Comparison of ENCODE assay signal across 16 cellular contexts in genomic region chr2:138689705-138690104, GRCh38.
A peak's percentile ranks its signal among the peaks of the same experiment; 100 is the strongest.
DNase-seq lines count a peak whose midpoint lies in the region; ATAC-seq, FAIRE-seq and TF ChIP-seq lines count a peak whose summit lies in the region.
"Had no signal": no experiment of that assay in that cellular context is flagged by ENCODE, and none has a peak within 500 bp of the region (broad histone marks: within the 10 kb centered on the region; RNA-seq: fewer than 3 reads in every experiment).

No MANE protein-coding gene starts in this region.

- no peaks in the 10 kb centered on the region for H3K9me3 ChIP-seq in MM.1S (replicated peaks; ENCODE audit: insufficient read depth, low read length)
- H3K9me3 ChIP-seq in colonic mucosa, result no peaks in the 10 kb centered on the region
- H3K9me3 ChIP-seq: mucosa of descending colon had no signal

- H3K27me3 ChIP-seq in MM.1S (replicated peaks; ENCODE audit: insufficient read depth, low read length) (no peaks in the 10 kb centered on the region), colonic mucosa (no peaks in the 10 kb centered on the region)

- peaks cover 11% of the 10 kb centered on the region for H3K4me1 ChIP-seq in MM.1S (ENCODE audit: low read length)
- H3K4me1 ChIP-seq in colonic mucosa, result no peaks in the 10 kb centered on the region

- peaks cover 11% of the 10 kb centered on the region for H3K27me3 Mint-ChIP-seq in central memory CD8-positive, alpha-beta T cell

- intact Hi-C loops in colonic mucosa (cut with DNase I), result no loop called here

- H3K9me2 ChIP-seq in MM.1S (replicated peaks; ENCODE audit: insufficient read depth, low read length), result no peaks in the 10 kb centered on the region

- no peaks in the 10 kb centered on the region for H3F3A ChIP-seq in MM.1S (ENCODE audit: insufficient read depth, low read length)

- no peak overlapping the region for H3K27ac Mint-ChIP-seq in central memory CD8-positive, alpha-beta T cell (ENCODE audit: low read depth)
- H3K27ac Mint-ChIP-seq: GM23338 had no signal

- H3K79me2 ChIP-seq in MM.1S (ENCODE audit: low read length), result no peaks in the 10 kb centered on the region

- no peak overlapping the region for H3K27ac ChIP-seq in MM.1S (ENCODE audit: low read length)
- H3K27ac ChIP-seq in colonic mucosa, result no peak overlapping the region
- H3K27ac ChIP-seq: HL-60, WERI-Rb-1 had no signal

- DNase-seq in COLO829 (ENCODE audit: low spot score) (peak; percentile 8), MM.1S (peak; percentile 12), urothelium cell line (ENCODE audit: low spot score) (no peak), colonic mucosa (no peak)
- no peak for DNase-seq in central memory CD8-positive, alpha-beta T cell (ENCODE audit: low spot score in 2 of 2)
- no peak for DNase-seq in activated naive CD4-positive, alpha-beta T cell treated with anti-CD3 and anti-CD28 coated beads, Interleukin-2, amount 50 U/mL, for 16 hours
- DNase-seq: effector CD8-positive, alpha-beta T cell; hypothalamus; NCI-H1436 treated with DMSO at 0.1 percent for 48 hours; right cardiac atrium; WERI-Rb-1 had no signal

- no peak overlapping the region for H3K4me2 ChIP-seq in MM.1S (ENCODE audit: low read depth, low read length)
- H3K4me2 ChIP-seq: GM23338 had no signal

- H3K4me3 ChIP-seq in MM.1S (ENCODE audit: low read length) (no peak overlapping the region), colonic mucosa (no peak overlapping the region)
- H3K4me3 ChIP-seq: GM23338, mucosa of descending colon had no signal

- TF ChIP-seq CTCF in MM.1S (IDR thresholded peaks at IDR 0.05; ENCODE audit: low read length), result no peak
- no peak for TF ChIP-seq CTCF in colonic mucosa (IDR thresholded peaks at IDR 0.05)

- no peak overlapping the region for H3K4me3 Mint-ChIP-seq in central memory CD8-positive, alpha-beta T cell
- H3K4me3 Mint-ChIP-seq: GM23338 had no signal

- peaks cover 5% of the 10 kb centered on the region for H3K4me1 Mint-ChIP-seq in central memory CD8-positive, alpha-beta T cell
- H3K4me1 Mint-ChIP-seq: GM23338 had no signal

- H3K9ac ChIP-seq in MM.1S (ENCODE audit: low read length), result no peak overlapping the region
- no peak overlapping the region for H3K9ac ChIP-seq in colonic mucosa (ENCODE audit: low read depth in 2 of 2, low read length in 2 of 2)

- no peaks in the 10 kb centered on the region for H3K36me3 ChIP-seq in MM.1S (replicated peaks; ENCODE audit: insufficient read depth, low read length)
- H3K36me3 ChIP-seq in colonic mucosa, result no peaks in the 10 kb centered on the region
- H3K36me3 ChIP-seq: WERI-Rb-1 had no signal

- no peak overlapping the region for H2AFZ ChIP-seq in MM.1S (ENCODE audit: low read length)
- H2AFZ ChIP-seq: GM23338 had no signal

- H3K36me3 Mint-ChIP-seq in central memory CD8-positive, alpha-beta T cell (ENCODE audit: insufficient read depth), result no peaks in the 10 kb centered on the region

- no peak for FAIRE-seq in urothelium cell line (lab: Jason Lieb, UNC)

- H4K20me1 ChIP-seq in MM.1S (ENCODE audit: insufficient read depth, low read length), result no peaks in the 10 kb centered on the region

- no peaks in the 10 kb centered on the region for H3K9me3 Mint-ChIP-seq in central memory CD8-positive, alpha-beta T cell

- peak; percentile 83 for ATAC-seq in GM19351 (IDR thresholded peaks at IDR 0.05; ENCODE audit: unreplicated experiment)
- peak; percentile 36 for ATAC-seq in central memory CD8-positive, alpha-beta T cell (replicated peaks; ENCODE audit: extremely low read depth, poor library complexity, severe bottlenecking)
- no peak for ATAC-seq in GM21515 (IDR thresholded peaks at IDR 0.05; ENCODE audit: unreplicated experiment)
- ATAC-seq: GM23338, mucosa of descending colon, right cardiac atrium had no signal

Comparison
In these comparisons a context has a peak if more than half of its experiments do, and no peak if none do; other contexts are left out.
1. DNase-seq: peak in COLO829 (single experiment) and MM.1S (single experiment); none in central memory CD8-positive, alpha-beta T cell (0 of 2), activated naive CD4-positive, alpha-beta T cell treated with anti-CD3 and anti-CD28 coated beads, Interleukin-2, amount 50 U/mL, for 16 hours (single experiment), urothelium cell line (single experiment) and colonic mucosa (single experiment).